7 cellular contexts compared by ENCODE assay signal in genomic region chr12:33226671-33227070, GRCh38.
"Had no signal": no experiment of that assay in that cellular context is flagged by ENCODE, and none has a peak within 500 bp of the region (broad histone marks: within the 10 kb centered on the region; RNA-seq: fewer than 3 reads in every experiment).

No MANE protein-coding gene starts in this region.

- H3K9ac ChIP-seq: KMS-11 had no signal

- H3K4me2 ChIP-seq: KMS-11 had no signal

- FAIRE-seq: HepG2, HTR-8/SVneo had no signal

- DNase-seq: IMR-90, KBM-7, KG1 had no signal

- H3K27ac ChIP-seq: HL-60, KMS-11 had no signal

- ATAC-seq: HepG2 had no signal
